1 cellular context compared by ENCODE assay signal in the genomic region with DNA sequence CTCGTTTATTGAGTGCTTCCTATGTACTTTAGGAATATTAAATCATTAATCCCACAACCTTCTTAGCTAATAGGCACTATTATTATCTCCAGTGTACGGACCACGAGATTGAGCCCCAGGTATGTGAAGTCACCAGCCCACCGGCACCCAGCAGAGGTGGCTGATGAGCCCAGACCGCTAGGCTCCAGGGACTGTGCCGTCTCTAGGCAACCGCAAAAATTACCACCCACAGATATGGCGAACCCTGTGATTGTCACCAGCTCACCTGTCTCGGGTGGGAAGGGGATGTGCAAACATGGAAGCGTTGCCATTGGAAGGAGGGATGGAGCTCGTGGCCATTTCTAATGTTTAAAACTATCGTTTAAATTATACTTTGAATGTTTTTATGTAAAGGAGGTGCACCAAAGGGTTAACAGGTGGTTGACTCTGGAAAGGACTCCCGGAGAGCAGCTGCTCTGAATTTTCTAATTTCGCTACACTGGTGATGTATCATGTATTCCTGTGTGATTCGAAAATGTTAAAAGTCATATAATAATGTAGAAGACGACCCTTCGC.
TF ChIP-seq lines count a peak whose summit lies in the region.

No MANE protein-coding gene starts in this region.

TF ChIP-seq in GM12878, 131 proteins besides CTCF, POLR2A, EP300 and RAD21:
- TF ChIP-seq RELA (IDR thresholded peaks at IDR 0.05; ENCODE audit: borderline replicate concordance, partially characterized antibody) (no peak), CREB1 (IDR thresholded peaks at IDR 0.05; ENCODE audit: low read depth) (no peak), TBL1XR1 (IDR thresholded peaks at IDR 0.05; ENCODE audit: low read depth, low read length) (no peak), EGR1 (IDR thresholded peaks at IDR 0.05; ENCODE audit: borderline replicate concordance in 1 of 2, low read depth in 2 of 2, low read length in 2 of 2) (0 out of 3 replicates have a peak, but pooled peaks of 1 of the 2 experiments have one; percentile 6), SMC3 (IDR thresholded peaks at IDR 0.05; ENCODE audit: borderline replicate concordance, low read length) (no peak), YY1 (IDR thresholded peaks at IDR 0.05; ENCODE audit: low read depth, low read length) (0 out of 2 replicates have a peak, but pooled peaks have one; percentile 20), NR2C1 (IDR thresholded peaks at IDR 0.05) (no peak)
